Comparison of ENCODE assay signal across 8 cellular contexts in genomic region chr6:156557269-156557885, GRCh38.
A peak's percentile ranks its signal among the peaks of the same experiment; 100 is the strongest.
DNase-seq lines count a peak whose midpoint lies in the region; ATAC-seq, FAIRE-seq and TF ChIP-seq lines count a peak whose summit lies in the region.

No MANE protein-coding gene starts in this region.

- in situ Hi-C loops in GM13977 (cut with MboI; ENCODE audit: low pct_unique_long_range_greater_than_20kb, low sequenced_read_pairs, unreplicated experiment), result loop anchor here (25.0 kb wide), 1 partner anchor 205 kb away; no protein-coding TSS in a partner anchor

- H3K27me3 ChIP-seq in pancreas, result no peaks in the 10 kb centered on the region
- no peaks in the 10 kb centered on the region for H3K27me3 ChIP-seq in breast epithelium

- WGBS in pancreas, 2 donors, result 23 to 25% methylated on average over 10 of the region's 10 CpGs

- peak overlapping the region; percentile 49 for H3K27ac ChIP-seq in cingulate gyrus (ENCODE audit: low read depth, low read length)
- H3K27ac ChIP-seq in pancreas, result peak overlapping the region in 3 of 4 donors; percentile 2 to 58 (median 18)
- no peak overlapping the region for H3K27ac ChIP-seq in breast epithelium

- TF ChIP-seq POLR2A in breast epithelium (IDR thresholded peaks at IDR 0.05), result no peak

- no peaks in the 10 kb centered on the region for H3K9me3 ChIP-seq in pancreas
- no peaks in the 10 kb centered on the region for H3K9me3 ChIP-seq in breast epithelium

- H3K36me3 ChIP-seq in pancreas, result no peaks in the 10 kb centered on the region
- no peaks in the 10 kb centered on the region for H3K36me3 ChIP-seq in breast epithelium

- TF ChIP-seq CTCF in GM13977 (IDR thresholded peaks at IDR 0.05; ENCODE audit: extremely low read depth, insufficient read depth, missing control alignments), result no peak
- no peak for TF ChIP-seq CTCF in pancreas (IDR thresholded peaks at IDR 0.05)
- TF ChIP-seq CTCF in breast epithelium (IDR thresholded peaks at IDR 0.05), result no peak

- intact Hi-C loops in pancreas (cut with DNase I) (no loop called here), breast epithelium (cut with DNase I; ENCODE audit: low total_unique reads) (loop anchor here (5.0 kb wide), 1 partner anchor 1180 kb away; no protein-coding TSS in a partner anchor)

- FAIRE-seq in pancreas (lab: Jason Lieb, UNC), result no peak

- no peaks in the 10 kb centered on the region for H3K4me1 ChIP-seq in pancreas
- H3K4me1 ChIP-seq in breast epithelium, result no peaks in the 10 kb centered on the region

- ATAC-seq in pancreas, result peak; percentile 86 to 95 (median 94)

- DNase-seq in GM13977 (ENCODE audit: low spot score) (peak; percentile 34), NCI-H2107 treated with DMSO at 0.1 percent for 48 hours (lab: John Stamatoyannopoulos, UW; ENCODE audit: unreplicated experiment) (peak; percentile 86), pancreas (peak in 5 of 6 donors; percentile 34 to 73 (median 62)), breast epithelium (ENCODE audit: low spot score in 2 of 2) (no peak), NCI-H526 treated with DMSO at 0.1 percent for 48 hours (lab: John Stamatoyannopoulos, UW) (no peak), DMS 273 treated with DMSO at 0.1 percent for 48 hours (lab: John Stamatoyannopoulos, UW) (no peak)
- DNase-seq in stimulated activated CD4-positive, alpha-beta T cell treated with anti-CD3 and anti-CD28 coated beads, Interleukin-4, amount 100 ng/mL, for 1 hour, result no peak

- H3K4me3 ChIP-seq in pancreas (no peak overlapping the region), breast epithelium (no peak overlapping the region)

Comparison
In these comparisons a context has a peak if more than half of its experiments do, and no peak if none do; other contexts are left out.
1. DNase-seq: peak in GM13977 (single experiment), NCI-H2107 treated with DMSO at 0.1 percent for 48 hours (single experiment) and pancreas (5 of 6); none in stimulated activated CD4-positive, alpha-beta T cell treated with anti-CD3 and anti-CD28 coated beads, Interleukin-4, amount 100 ng/mL, for 1 hour (single experiment), breast epithelium (0 of 2), NCI-H526 treated with DMSO at 0.1 percent for 48 hours (single experiment) and DMS 273 treated with DMSO at 0.1 percent for 48 hours (single experiment).
2. H3K27ac ChIP-seq: peak in cingulate gyrus (single experiment) and pancreas (3 of 4); none in breast epithelium (0 of 2).